1 cellular context compared by ENCODE assay signal in the genomic region with DNA sequence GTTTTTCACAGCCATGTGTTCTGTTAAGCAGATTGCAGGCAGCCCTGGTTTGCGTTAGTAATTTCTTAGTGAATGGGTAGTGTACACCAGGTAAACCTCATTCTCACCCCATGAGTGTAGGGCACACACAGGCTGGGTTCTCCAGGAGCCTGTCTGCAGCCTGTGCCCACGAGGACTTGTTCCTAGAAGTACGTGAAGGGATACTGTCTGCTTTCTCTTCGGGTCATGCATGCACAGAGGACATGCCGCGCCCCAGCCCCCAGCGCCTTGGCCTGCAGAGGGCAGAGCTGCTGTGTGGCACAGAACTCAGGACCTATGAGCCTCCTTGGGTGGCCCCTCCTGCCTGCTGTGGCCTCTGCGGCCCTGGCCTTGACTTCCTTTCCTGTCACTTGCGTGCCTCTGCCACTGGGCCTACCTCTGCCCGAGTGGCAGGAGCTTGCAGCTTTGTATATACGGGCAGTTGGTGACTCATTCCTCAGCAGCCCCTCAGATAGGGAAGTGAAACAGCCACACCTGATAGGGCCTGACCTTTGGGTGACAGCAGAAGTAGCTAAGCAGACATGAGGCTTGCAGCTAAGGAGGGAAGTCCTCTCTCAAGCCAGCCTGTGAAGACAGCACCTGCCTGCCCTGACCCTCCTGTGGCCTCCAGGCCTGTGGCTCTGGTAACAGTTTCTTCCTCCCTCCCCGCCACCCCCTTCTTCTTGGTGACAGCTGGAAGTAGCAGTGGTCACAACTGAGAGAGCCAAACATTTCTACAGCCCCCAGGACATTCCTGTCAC.
TF ChIP-seq lines count a peak whose summit lies in the region.

No MANE protein-coding gene starts in this region.

TF ChIP-seq in HepG2, 621 proteins besides CTCF, POLR2A, EP300 and RAD21 (continued from another document):
- TF ChIP-seq, protein P1, sequence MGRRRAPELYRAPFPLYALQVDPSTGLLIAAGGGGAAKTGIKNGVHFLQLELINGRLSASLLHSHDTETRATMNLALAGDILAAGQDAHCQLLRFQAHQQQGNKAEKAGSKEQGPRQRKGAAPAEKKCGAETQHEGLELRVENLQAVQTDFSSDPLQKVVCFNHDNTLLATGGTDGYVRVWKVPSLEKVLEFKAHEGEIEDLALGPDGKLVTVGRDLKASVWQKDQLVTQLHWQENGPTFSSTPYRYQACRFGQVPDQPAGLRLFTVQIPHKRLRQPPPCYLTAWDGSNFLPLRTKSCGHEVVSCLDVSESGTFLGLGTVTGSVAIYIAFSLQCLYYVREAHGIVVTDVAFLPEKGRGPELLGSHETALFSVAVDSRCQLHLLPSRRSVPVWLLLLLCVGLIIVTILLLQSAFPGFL (CRISPR knock-in tag; IDR thresholded peaks at IDR 0.05): no peak
- TF ChIP-seq GTF3A (CRISPR knock-in tag; conservative IDR thresholded peaks at IDR 0.05) (no peak), ZBTB8A (CRISPR knock-in tag; IDR thresholded peaks at IDR 0.05; ENCODE audit: borderline replicate concordance, low read depth) (no peak), ZNF713 (CRISPR knock-in tag; IDR thresholded peaks at IDR 0.05) (no peak), ZNF143 (CRISPR knock-in tag; IDR thresholded peaks at IDR 0.05) (no peak; the same call in 1 of the 2 replicates), ZNF235 (CRISPR knock-in tag; IDR thresholded peaks at IDR 0.05; ENCODE audit: borderline replicate concordance) (no peak)
- TF ChIP-seq, protein P2, sequence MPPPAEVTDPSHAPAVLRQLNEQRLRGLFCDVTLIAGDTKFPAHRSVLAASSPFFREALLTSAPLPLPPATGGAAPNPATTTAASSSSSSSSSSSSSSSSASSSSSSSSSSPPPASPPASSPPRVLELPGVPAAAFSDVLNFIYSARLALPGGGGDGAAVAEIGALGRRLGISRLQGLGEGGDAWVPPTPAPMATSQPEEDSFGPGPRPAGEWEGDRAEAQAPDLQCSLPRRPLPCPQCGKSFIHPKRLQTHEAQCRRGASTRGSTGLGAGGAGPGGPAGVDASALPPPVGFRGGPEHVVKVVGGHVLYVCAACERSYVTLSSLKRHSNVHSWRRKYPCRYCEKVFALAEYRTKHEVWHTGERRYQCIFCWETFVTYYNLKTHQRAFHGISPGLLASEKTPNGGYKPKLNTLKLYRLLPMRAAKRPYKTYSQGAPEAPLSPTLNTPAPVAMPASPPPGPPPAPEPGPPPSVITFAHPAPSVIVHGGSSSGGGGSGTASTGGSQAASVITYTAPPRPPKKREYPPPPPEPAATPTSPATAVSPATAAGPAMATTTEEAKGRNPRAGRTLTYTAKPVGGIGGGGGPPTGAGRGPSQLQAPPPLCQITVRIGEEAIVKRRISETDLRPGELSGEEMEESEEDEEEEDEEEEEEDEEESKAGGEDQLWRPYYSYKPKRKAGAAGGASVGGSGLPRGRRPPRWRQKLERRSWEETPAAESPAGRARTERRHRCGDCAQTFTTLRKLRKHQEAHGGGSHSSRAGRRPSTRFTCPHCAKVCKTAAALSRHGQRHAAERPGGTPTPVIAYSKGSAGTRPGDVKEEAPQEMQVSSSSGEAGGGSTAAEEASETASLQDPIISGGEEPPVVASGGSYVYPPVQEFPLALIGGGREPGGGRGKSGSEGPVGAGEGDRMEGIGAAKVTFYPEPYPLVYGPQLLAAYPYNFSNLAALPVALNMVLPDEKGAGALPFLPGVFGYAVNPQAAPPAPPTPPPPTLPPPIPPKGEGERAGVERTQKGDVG (CRISPR knock-in tag; IDR thresholded peaks at IDR 0.05; ENCODE audit: borderline replicate concordance): no peak
- TF ChIP-seq, protein P3, sequence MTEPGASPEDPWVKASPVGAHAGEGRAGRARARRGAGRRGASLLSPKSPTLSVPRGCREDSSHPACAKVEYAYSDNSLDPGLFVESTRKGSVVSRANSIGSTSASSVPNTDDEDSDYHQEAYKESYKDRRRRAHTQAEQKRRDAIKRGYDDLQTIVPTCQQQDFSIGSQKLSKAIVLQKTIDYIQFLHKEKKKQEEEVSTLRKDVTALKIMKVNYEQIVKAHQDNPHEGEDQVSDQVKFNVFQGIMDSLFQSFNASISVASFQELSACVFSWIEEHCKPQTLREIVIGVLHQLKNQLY (CRISPR knock-in tag; IDR thresholded peaks at IDR 0.05): peak; percentile 80
- TF ChIP-seq, protein P4, sequence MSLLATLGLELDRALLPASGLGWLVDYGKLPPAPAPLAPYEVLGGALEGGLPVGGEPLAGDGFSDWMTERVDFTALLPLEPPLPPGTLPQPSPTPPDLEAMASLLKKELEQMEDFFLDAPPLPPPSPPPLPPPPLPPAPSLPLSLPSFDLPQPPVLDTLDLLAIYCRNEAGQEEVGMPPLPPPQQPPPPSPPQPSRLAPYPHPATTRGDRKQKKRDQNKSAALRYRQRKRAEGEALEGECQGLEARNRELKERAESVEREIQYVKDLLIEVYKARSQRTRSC (CRISPR knock-in tag; IDR thresholded peaks at IDR 0.05; ENCODE audit: low read depth): no peak
